16 cellular contexts compared by ENCODE assay signal in the genomic region with DNA sequence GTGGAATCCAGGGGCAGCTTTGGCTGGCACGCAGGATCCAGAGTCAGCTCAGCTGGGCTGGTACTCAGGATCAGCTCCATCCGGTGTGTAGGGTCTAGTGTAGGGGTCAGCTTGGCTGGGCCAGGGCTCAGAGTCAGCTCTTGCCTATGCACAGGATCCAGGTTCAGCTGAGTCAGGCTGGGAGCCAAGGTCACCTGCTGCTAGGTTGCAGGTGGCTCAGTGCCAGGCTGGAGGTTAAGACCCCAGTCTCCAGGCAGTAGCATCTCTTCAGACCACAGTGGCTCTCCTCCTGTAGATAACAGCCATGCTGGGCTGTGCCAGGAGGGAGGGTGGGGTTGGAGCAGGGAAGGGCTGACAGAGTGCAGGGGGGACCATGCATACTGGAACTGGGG. TPM values are rescaled to one million over a fixed set of nuclear protein-coding genes. Genes with fewer than 3 reads are reported as not detected.
DNase-seq lines count a peak whose midpoint lies in the region; ATAC-seq and TF ChIP-seq lines count a peak whose summit lies in the region.
"Had no signal": no experiment of that assay in that cellular context is flagged by ENCODE, and none has a peak within 500 bp of the region (broad histone marks: within the 10 kb centered on the region; RNA-seq: fewer than 3 reads in every experiment).

No MANE protein-coding gene starts in this region.

- peaks cover 41% of the 10 kb centered on the region for H3K4me1 Mint-ChIP-seq in activated CD4-positive, alpha-beta T cell treated with anti-CD3 and anti-CD28 coated beads, Interleukin-2, amount 10 ng/mL, durations not matched to agents 7 days and 5 days
- peaks cover 20% of the 10 kb centered on the region for H3K4me1 Mint-ChIP-seq in activated CD4-positive, alpha-beta T cell treated with anti-CD3 and anti-CD28 coated beads for 36 hours
- H3K4me1 Mint-ChIP-seq in activated T-helper 17 cell treated with anti-CD3 and anti-CD28 coated beads, Interleukin-2, amount 50 U/mL, for 72 hours, result peaks cover 15% of the 10 kb centered on the region
- peaks cover 22% of the 10 kb centered on the region for H3K4me1 Mint-ChIP-seq in nephron

- H3K9me3 ChIP-seq in HEK293 (ENCODE audit: control insufficient read depth, insufficient read depth, low read depth, low read length), result no peaks in the 10 kb centered on the region
- H3K9me3 ChIP-seq: uterus had no signal

- TF ChIP-seq CTCF in HEK293 (tag by site-specific recombination; IDR thresholded peaks at IDR 0.05) (no peak), nephron (IDR thresholded peaks at IDR 0.05; ENCODE audit: unreplicated experiment in 3 of 3) (no peak)

- POLR2A ChIA-PET in activated CD4-positive, alpha-beta T cell treated with anti-CD3 and anti-CD28 coated beads, Interleukin-2, amount 10 ng/mL, durations not matched to agents 7 days and 5 days (lab: Charles Lee), result interaction anchor here (0.6 kb wide), 1 partner anchor 28 kb away, joined by 5 read pairs; the partner anchor contains the start of gene SEMA3B
- POLR2A ChIA-PET in activated CD4-positive, alpha-beta T cell treated with anti-CD3 and anti-CD28 coated beads for 36 hours (lab: Charles Lee), result interaction anchor here (0.7 to 0.8 kb wide), 2 partner anchors 40 to 272 kb away, joined by 3 read pairs; partner anchors contain the start of gene HEMK1
- POLR2A ChIA-PET in HEK293 (lab: Yijun Ruan, JAX), result interaction anchor here (0.9 kb wide), 1 partner anchor 13 kb away, joined by 8 read pairs; no protein-coding TSS in a partner anchor

- H3K36me3 Mint-ChIP-seq in activated CD4-positive, alpha-beta T cell treated with anti-CD3 and anti-CD28 coated beads, Interleukin-2, amount 10 ng/mL, durations not matched to agents 7 days and 5 days (ENCODE audit: low read depth), result peaks cover 1% of the 10 kb centered on the region
- H3K36me3 Mint-ChIP-seq in activated CD4-positive, alpha-beta T cell treated with anti-CD3 and anti-CD28 coated beads for 36 hours (ENCODE audit: low read depth), result peaks cover 3% of the 10 kb centered on the region
- H3K36me3 Mint-ChIP-seq in activated T-helper 17 cell treated with anti-CD3 and anti-CD28 coated beads, Interleukin-2, amount 50 U/mL, for 72 hours (ENCODE audit: low read depth), result no peaks in the 10 kb centered on the region
- no peaks in the 10 kb centered on the region for H3K36me3 Mint-ChIP-seq in nephron (ENCODE audit: low read depth)

- no peak for DNase-seq in activated CD4-positive, alpha-beta T cell treated with anti-CD3 and anti-CD28 coated beads, Interleukin-2, amount 10 ng/mL, durations not matched to agents 7 days and 5 days
- DNase-seq in activated CD4-positive, alpha-beta T cell treated with anti-CD3 and anti-CD28 coated beads for 36 hours, result no peak
- DNase-seq in stimulated activated naive CD8-positive, alpha-beta T cell treated with anti-CD3 and anti-CD28 coated beads, Interleukin-15, Interleukin-2, amounts not matched to agents 100 U/mL and 50 U/mL, for 24 hours, result no peak
- no peak for DNase-seq in activated CD4-positive, alpha-beta T cell treated with anti-CD3 and anti-CD28 coated beads, Interleukin-2, amount 50 U/mL, for 4 hours
- DNase-seq in NCI-H2081 (lab: John Stamatoyannopoulos, UW), result no peak
- DNase-seq: activated CD4-positive, alpha-beta T cell treated with anti-CD3 and anti-CD28 coated beads, Interleukin-2, amount 50 U/mL, for 1 hour; activated gamma-delta T cell; NCI-H1694; retina; SIG-M5 had no signal

- H3K27ac Mint-ChIP-seq in activated CD4-positive, alpha-beta T cell treated with anti-CD3 and anti-CD28 coated beads, Interleukin-2, amount 10 ng/mL, durations not matched to agents 7 days and 5 days, result peak overlapping the region; percentile 100
- H3K27ac Mint-ChIP-seq in activated CD4-positive, alpha-beta T cell treated with anti-CD3 and anti-CD28 coated beads for 36 hours, result no peak overlapping the region
- H3K27ac Mint-ChIP-seq in activated T-helper 17 cell treated with anti-CD3 and anti-CD28 coated beads, Interleukin-2, amount 50 U/mL, for 72 hours, result no peak overlapping the region
- no peak overlapping the region for H3K27ac Mint-ChIP-seq in nephron

- no peaks in the 10 kb centered on the region for H3K9me3 Mint-ChIP-seq in activated CD4-positive, alpha-beta T cell treated with anti-CD3 and anti-CD28 coated beads, Interleukin-2, amount 10 ng/mL, durations not matched to agents 7 days and 5 days
- no peaks in the 10 kb centered on the region for H3K9me3 Mint-ChIP-seq in activated CD4-positive, alpha-beta T cell treated with anti-CD3 and anti-CD28 coated beads for 36 hours (ENCODE audit: low read depth)
- no peaks in the 10 kb centered on the region for H3K9me3 Mint-ChIP-seq in activated T-helper 17 cell treated with anti-CD3 and anti-CD28 coated beads, Interleukin-2, amount 50 U/mL, for 72 hours
- no peaks in the 10 kb centered on the region for H3K9me3 Mint-ChIP-seq in nephron

- intact Hi-C loops in activated CD4-positive, alpha-beta T cell treated with anti-CD3 and anti-CD28 coated beads for 36 hours (cut with DNase I, micrococcal nuclease), result loop anchor here (5.0 to 10.0 kb wide), 2 partner anchors 573 to 1645 kb away; partner anchors contain the start of genes GMPPB (in 1 of the 2), PARP3 (in 1 of the 2) and RRP9 (in 1 of the 2)

- peaks cover 0 to 4% of the 10 kb centered on the region in 2 experiments; a peak in 1 of 3 replicates for H3K36me3 ChIP-seq in HEK293 (ENCODE audit: control insufficient read depth in 2 of 2, insufficient read depth in 1 of 2, low read length in 2 of 2)
- H3K36me3 ChIP-seq: uterus had no signal

- H3K27me3 Mint-ChIP-seq in activated CD4-positive, alpha-beta T cell treated with anti-CD3 and anti-CD28 coated beads, Interleukin-2, amount 10 ng/mL, durations not matched to agents 7 days and 5 days, result no peaks in the 10 kb centered on the region
- no peaks in the 10 kb centered on the region for H3K27me3 Mint-ChIP-seq in activated CD4-positive, alpha-beta T cell treated with anti-CD3 and anti-CD28 coated beads for 36 hours
- no peaks in the 10 kb centered on the region for H3K27me3 Mint-ChIP-seq in activated T-helper 17 cell treated with anti-CD3 and anti-CD28 coated beads, Interleukin-2, amount 50 U/mL, for 72 hours
- H3K27me3 Mint-ChIP-seq in nephron (ENCODE audit: low read depth), result peaks cover 3% of the 10 kb centered on the region

- H3K4me3 Mint-ChIP-seq in activated CD4-positive, alpha-beta T cell treated with anti-CD3 and anti-CD28 coated beads, Interleukin-2, amount 10 ng/mL, durations not matched to agents 7 days and 5 days, result peak overlapping the region; percentile 95
- H3K4me3 Mint-ChIP-seq in activated CD4-positive, alpha-beta T cell treated with anti-CD3 and anti-CD28 coated beads for 36 hours, result no peak overlapping the region
- peak overlapping the region; percentile 98 for H3K4me3 Mint-ChIP-seq in activated T-helper 17 cell treated with anti-CD3 and anti-CD28 coated beads, Interleukin-2, amount 50 U/mL, for 72 hours
- peak overlapping the region; percentile 91 to 99 (median 97) for H3K4me3 Mint-ChIP-seq in nephron

- no peak overlapping the region for H3K27ac ChIP-seq in HEK293 (ENCODE audit: extremely low read depth, low read depth, low read length)

- CTCF ChIA-PET in activated CD4-positive, alpha-beta T cell treated with anti-CD3 and anti-CD28 coated beads, Interleukin-2, amount 10 ng/mL, durations not matched to agents 7 days and 5 days (lab: Charles Lee), result interaction anchor here (0.6 to 4.5 kb wide), 7 partner anchors 9 to 68 kb away, joined by 3 to 21 read pairs (median 4); partner anchors contain the start of genes HYAL2 and LSMEM2
- CTCF ChIA-PET in activated CD4-positive, alpha-beta T cell treated with anti-CD3 and anti-CD28 coated beads for 36 hours (lab: Charles Lee), result interaction anchor here (0.7 to 0.9 kb wide), 3 partner anchors 18 to 391 kb away, joined by 3 read pairs; no protein-coding TSS in a partner anchor
- CTCF ChIA-PET in HEK293 (lab: Yijun Ruan, JAX), result interaction anchor here (0.9 to 1.8 kb wide), 2 partner anchors 24 to 25 kb away, joined by 3 to 7 read pairs; partner anchors contain the start of gene HYAL2

- H3K4me3 ChIP-seq in HEK293 (ENCODE audit: low read depth, low read length), result no peak overlapping the region
- H3K4me3 ChIP-seq: uterus had no signal

- no peak for ATAC-seq in activated CD4-positive, alpha-beta T cell treated with anti-CD3 and anti-CD28 coated beads for 36 hours
- ATAC-seq in activated T-helper 17 cell treated with anti-CD3 and anti-CD28 coated beads, Interleukin-2, amount 50 U/mL, for 72 hours (replicated peaks), result no peak
- no peak for ATAC-seq in stimulated activated naive CD8-positive, alpha-beta T cell treated with anti-CD3 and anti-CD28 coated beads, Interleukin-15, Interleukin-2, amounts not matched to agents 100 U/mL and 50 U/mL, for 24 hours

- no peaks in the 10 kb centered on the region for H3K4me1 ChIP-seq in HEK293 (ENCODE audit: control insufficient read depth, insufficient read depth, low read length)

RNA-seq across cellular contexts. Expression of gene HYAL3, which starts 1.8 kb away (rescaled TPM):
- total RNA-seq in activated CD4-positive, alpha-beta T cell treated with anti-CD3 and anti-CD28 coated beads, Interleukin-2, amount 10 ng/mL, durations not matched to agents 7 days and 5 days, result 10 to 100 TPM in 1 of 2 experiments, 1 to 10 TPM in 1; 9.2 to 10.9 TPM
- total RNA-seq in activated CD4-positive, alpha-beta T cell treated with anti-CD3 and anti-CD28 coated beads for 36 hours, result 1 to 10 TPM; 4.5 to 5.4 TPM
- total RNA-seq in activated T-helper 17 cell treated with anti-CD3 and anti-CD28 coated beads, Interleukin-2, amount 50 U/mL, for 72 hours, result 10 to 100 TPM; 12.2 to 13.0 TPM

RNA-seq across cellular contexts. Expression of gene NAA80, which starts 1.8 kb away (rescaled TPM):
- total RNA-seq in activated CD4-positive, alpha-beta T cell treated with anti-CD3 and anti-CD28 coated beads, Interleukin-2, amount 10 ng/mL, durations not matched to agents 7 days and 5 days, result 10 to 100 TPM; 28.9 to 31.7 TPM
- 10 to 100 TPM; 17.6 to 18.7 TPM for total RNA-seq in activated CD4-positive, alpha-beta T cell treated with anti-CD3 and anti-CD28 coated beads for 36 hours
- total RNA-seq in activated T-helper 17 cell treated with anti-CD3 and anti-CD28 coated beads, Interleukin-2, amount 50 U/mL, for 72 hours, result 10 to 100 TPM; 24.4 to 37.8 TPM

RNA-seq across cellular contexts. Expression of gene IFRD2, which starts 5.2 kb away (rescaled TPM):
- total RNA-seq in activated CD4-positive, alpha-beta T cell treated with anti-CD3 and anti-CD28 coated beads, Interleukin-2, amount 10 ng/mL, durations not matched to agents 7 days and 5 days, result 10 to 100 TPM; 59.4 to 66.0 TPM
- total RNA-seq in activated CD4-positive, alpha-beta T cell treated with anti-CD3 and anti-CD28 coated beads for 36 hours, result 100 to 1,000 TPM; 100 to 125 TPM
- total RNA-seq in activated T-helper 17 cell treated with anti-CD3 and anti-CD28 coated beads, Interleukin-2, amount 50 U/mL, for 72 hours, result 100 to 1,000 TPM in 1 of 2 donors, 10 to 100 TPM in 1; 59.2 to 139 TPM

RNA-seq across cellular contexts. Expression of gene HYAL1, which starts 6.0 kb away (rescaled TPM):
- under 1 TPM in 1 of 2 experiments, not detected in 1; 0.07 TPM for total RNA-seq in activated CD4-positive, alpha-beta T cell treated with anti-CD3 and anti-CD28 coated beads, Interleukin-2, amount 10 ng/mL, durations not matched to agents 7 days and 5 days
- total RNA-seq in activated CD4-positive, alpha-beta T cell treated with anti-CD3 and anti-CD28 coated beads for 36 hours, result under 1 TPM in 1 of 2 experiments, not detected in 1; 0.37 TPM
- total RNA-seq in activated T-helper 17 cell treated with anti-CD3 and anti-CD28 coated beads, Interleukin-2, amount 50 U/mL, for 72 hours, result under 1 TPM in 1 of 2 donors, not detected in 1; 0.29 TPM

RNA-seq across cellular contexts. Expression of gene LSMEM2, which starts 18.5 kb away (rescaled TPM):
- total RNA-seq in activated CD4-positive, alpha-beta T cell treated with anti-CD3 and anti-CD28 coated beads, Interleukin-2, amount 10 ng/mL, durations not matched to agents 7 days and 5 days, result not detected
- total RNA-seq in activated CD4-positive, alpha-beta T cell treated with anti-CD3 and anti-CD28 coated beads for 36 hours, result not detected
- under 1 TPM in 1 of 2 donors, not detected in 1; 0.34 TPM for total RNA-seq in activated T-helper 17 cell treated with anti-CD3 and anti-CD28 coated beads, Interleukin-2, amount 50 U/mL, for 72 hours
- total RNA-seq: Daoy, lung microvascular endothelial cell had no signal
